Comparison of ENCODE assay signal across 8 cellular contexts in the genomic region with DNA sequence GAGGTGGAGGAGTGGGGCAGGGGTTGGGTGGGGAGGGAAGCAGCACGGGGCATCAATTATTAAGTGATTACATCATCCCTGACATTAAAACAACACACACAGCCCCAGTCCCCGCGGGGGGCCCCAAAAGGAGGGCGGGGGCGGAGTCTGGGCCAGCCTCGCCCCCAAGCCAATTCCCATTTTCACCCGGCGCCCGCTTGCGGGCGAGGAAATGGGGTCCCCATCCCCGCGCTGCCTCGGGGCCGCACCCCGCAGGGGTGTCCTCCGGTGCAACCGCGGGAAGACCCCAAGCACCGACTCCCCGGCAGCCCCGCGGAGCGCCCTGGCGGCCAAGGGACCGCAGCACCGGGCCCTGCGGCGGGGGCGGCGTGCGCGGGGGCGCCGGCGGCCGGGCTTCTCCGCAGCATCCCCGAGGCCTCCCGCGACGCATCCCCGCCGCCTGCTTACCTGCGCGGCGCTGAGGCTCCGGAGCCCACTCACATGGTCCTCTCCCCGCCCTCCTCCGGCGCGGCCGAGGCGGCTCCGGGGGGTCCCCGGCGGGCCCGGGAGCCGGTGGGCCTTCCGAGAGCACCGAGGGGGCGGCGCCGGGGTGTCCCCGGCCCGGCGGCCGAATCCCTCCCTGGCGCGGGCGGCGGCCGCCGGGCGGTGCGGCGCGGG. TPM values are rescaled to one million over a fixed set of nuclear protein-coding genes. Genes with fewer than 3 reads are reported as not detected.
DNase-seq lines count a peak whose midpoint lies in the region; TF ChIP-seq lines count a peak whose summit lies in the region.

No MANE protein-coding gene starts in this region.

- no peaks in the 10 kb centered on the region for H4K20me1 ChIP-seq in H9 (ENCODE audit: control insufficient read depth, insufficient read depth, insufficient read length)

- no peak overlapping the region for H4K91ac ChIP-seq in H9 (ENCODE audit: insufficient read length, low read depth, low read length)

- H3K9me3 ChIP-seq in ES-I3 (ENCODE audit: control insufficient read depth, insufficient read depth, low read length) (no peaks in the 10 kb centered on the region), H9 (ENCODE audit: control insufficient read depth, low read depth, low read length) (no peaks in the 10 kb centered on the region)

- no peak overlapping the region for H2BK5ac ChIP-seq in H9 (ENCODE audit: insufficient read length, low read length)

- peaks cover 0 to 3% of the 10 kb centered on the region in 2 experiments; a peak in 1 of 5 replicates for H3K9me3 Mint-ChIP-seq in H9

- H3K4me2 ChIP-seq in H9 (ENCODE audit: insufficient read depth, insufficient read length, low read length), result peak overlapping the region; percentile 93

- H2AFZ ChIP-seq in H9 (ENCODE audit: low read length), result no peak overlapping the region

- H3K36me3 ChIP-seq in ES-I3 (ENCODE audit: insufficient read depth, low read length), result no peaks in the 10 kb centered on the region

- no CpG with 5 or more reads among the region's 78 CpGs for WGBS in H9 (ENCODE audit: extremely low coverage, insufficient read length, low lambda C conversion rate)

- no peak overlapping the region for H2BK20ac ChIP-seq in H9 (ENCODE audit: low read depth, low read length, poor library complexity, severe bottlenecking)

- H3T11ph ChIP-seq in H9 (ENCODE audit: low read length), result no peak overlapping the region

- peaks cover 14% of the 10 kb centered on the region; the same call in 1 of the 2 replicates for H3K79me2 ChIP-seq in H9 (ENCODE audit: insufficient read depth, low read length)

- H2BK12ac ChIP-seq in H9 (ENCODE audit: insufficient read length, low read depth, low read length), result no peak overlapping the region

- peak; percentile 16; the same call in 1 of the 3 replicates for TF ChIP-seq CTCF in H9 (conservative IDR thresholded peaks at IDR 0.05)
- no peak for TF ChIP-seq CTCF in epithelial cell of esophagus (IDR thresholded peaks at IDR 0.05; ENCODE audit: insufficient read depth, low read depth, low read length, missing control alignments)

- no peak overlapping the region for H4K8ac ChIP-seq in H9 (replicated peaks; ENCODE audit: insufficient read length, low read depth, low read length)

- H3K36me3 Mint-ChIP-seq in H9 (ENCODE audit: insufficient read depth in 1 of 3, low read depth in 3 of 3), result no peaks in the 10 kb centered on the region; a peak in 1 of 7 replicates

- H2AK5ac ChIP-seq in H9 (ENCODE audit: insufficient read length, low read length), result no peak overlapping the region

- H3K4me1 ChIP-seq in ES-I3 (ENCODE audit: insufficient read depth, low read length) (peaks cover 21% of the 10 kb centered on the region; the same call in 1 of the 2 replicates), H9 (ENCODE audit: insufficient read depth, low read length) (peaks cover 4% of the 10 kb centered on the region; the same call in 1 of the 2 replicates)

- peak overlapping the region; percentile 83 to 96 for H3K4me3 Mint-ChIP-seq in H9

- H3K4ac ChIP-seq in H9 (ENCODE audit: low read depth, low read length), result no peak overlapping the region

- no peaks in the 10 kb centered on the region for H3K27me3 ChIP-seq in H9 (ENCODE audit: insufficient read depth, low read length)

- peak overlapping the region in 1 of 3 experiments; percentile 98; a peak in 1 of 7 replicates for H3K27ac Mint-ChIP-seq in H9

- H3K4me1 Mint-ChIP-seq in H9, result peaks cover 45 to 48% of the 10 kb centered on the region in 2 experiments

- H2BK120ac ChIP-seq in H9 (ENCODE audit: low read depth, low read length, poor library complexity, severe bottlenecking), result no peak overlapping the region

- H2BK15ac ChIP-seq in H9 (ENCODE audit: low read depth, low read length), result no peak overlapping the region

- no peak overlapping the region for H3K18ac ChIP-seq in H9 (ENCODE audit: insufficient read length, low read depth, low read length)

- H3K56ac ChIP-seq in H9 (ENCODE audit: insufficient read length, low read depth, low read length), result no peak overlapping the region

- peaks cover 17% of the 10 kb centered on the region for H3K23me2 ChIP-seq in H9 (ENCODE audit: insufficient read length, low read depth, low read length, poor library complexity, severe bottlenecking)

- H3K79me1 ChIP-seq in H9 (ENCODE audit: insufficient read depth, low read depth, low read length, poor library complexity, severe bottlenecking), result no peaks in the 10 kb centered on the region

- H3K23ac ChIP-seq in H9 (ENCODE audit: insufficient read length, low read depth, low read length), result no peak overlapping the region

- H3K9ac ChIP-seq in ES-I3 (ENCODE audit: low read depth, low read length) (peak overlapping the region; percentile 76), H9 (ENCODE audit: extremely low read depth, insufficient read length, low read length) (peak overlapping the region; percentile 48)

- DNase-seq in H9, result peak; percentile 49
- DNase-seq in NCI-H128 (lab: John Stamatoyannopoulos, UW; ENCODE audit: unreplicated experiment), result peak; percentile 30
- peak in 2 of 3 experiments; percentile 45 to 54 for DNase-seq in activated CD8-positive, alpha-beta memory T cell treated with anti-CD3 and anti-CD28 coated beads for 48 hours (ENCODE audit: low read depth in 2 of 3, low spot score in 2 of 3)
- no peak for DNase-seq in epithelial cell of esophagus (ENCODE audit: low read depth)
- peak; percentile 74 for DNase-seq in myocyte (ENCODE audit: low read depth)
- DNase-seq in stimulated activated naive CD4-positive, alpha-beta T cell (lab: John Stamatoyannopoulos, UW), result peak; percentile 29 to 64 (median 60)
- no peak for DNase-seq in SIG-M5 treated with dmso at 0.1 percent for 504 hours (lab: John Stamatoyannopoulos, UW; ENCODE audit: unreplicated experiment)

- H3K14ac ChIP-seq in H9 (ENCODE audit: insufficient read depth, low read length), result no peak overlapping the region

- H4K5ac ChIP-seq in H9 (ENCODE audit: insufficient read length, low read depth, low read length), result no peak overlapping the region

- peak overlapping the region; percentile 65 for H3K4me3 ChIP-seq in epithelial cell of esophagus (ENCODE audit: low read length)

- H3K27me3 Mint-ChIP-seq in H9 (ENCODE audit: low read depth), result peaks cover 7% of the 10 kb centered on the region

- H3K27ac ChIP-seq in H9 (ENCODE audit: insufficient read length, low read depth, low read length), result no peak overlapping the region

RNA-seq across cellular contexts. Expression of gene FYN, which starts 0.6 kb away (rescaled TPM):
- total RNA-seq in H9 (2021), result 63.3 and 64.8 TPM in 2 replicates
- 165 and 196 TPM in 2 replicates for total RNA-seq in myocyte
- 110 TPM for polyA plus RNA-seq in myocyte (2012)

Comparison
In these comparisons a context has a peak if more than half of its experiments do, and no peak if none do; other contexts are left out.
1. DNase-seq: peak in H9 (single experiment), NCI-H128 (single experiment), activated CD8-positive, alpha-beta memory T cell treated with anti-CD3 and anti-CD28 coated beads for 48 hours (2 of 3), myocyte (single experiment) and stimulated activated naive CD4-positive, alpha-beta T cell (6 of 6); none in epithelial cell of esophagus (single experiment) and SIG-M5 treated with dmso at 0.1 percent for 504 hours (single experiment).